In the genomic region with DNA sequence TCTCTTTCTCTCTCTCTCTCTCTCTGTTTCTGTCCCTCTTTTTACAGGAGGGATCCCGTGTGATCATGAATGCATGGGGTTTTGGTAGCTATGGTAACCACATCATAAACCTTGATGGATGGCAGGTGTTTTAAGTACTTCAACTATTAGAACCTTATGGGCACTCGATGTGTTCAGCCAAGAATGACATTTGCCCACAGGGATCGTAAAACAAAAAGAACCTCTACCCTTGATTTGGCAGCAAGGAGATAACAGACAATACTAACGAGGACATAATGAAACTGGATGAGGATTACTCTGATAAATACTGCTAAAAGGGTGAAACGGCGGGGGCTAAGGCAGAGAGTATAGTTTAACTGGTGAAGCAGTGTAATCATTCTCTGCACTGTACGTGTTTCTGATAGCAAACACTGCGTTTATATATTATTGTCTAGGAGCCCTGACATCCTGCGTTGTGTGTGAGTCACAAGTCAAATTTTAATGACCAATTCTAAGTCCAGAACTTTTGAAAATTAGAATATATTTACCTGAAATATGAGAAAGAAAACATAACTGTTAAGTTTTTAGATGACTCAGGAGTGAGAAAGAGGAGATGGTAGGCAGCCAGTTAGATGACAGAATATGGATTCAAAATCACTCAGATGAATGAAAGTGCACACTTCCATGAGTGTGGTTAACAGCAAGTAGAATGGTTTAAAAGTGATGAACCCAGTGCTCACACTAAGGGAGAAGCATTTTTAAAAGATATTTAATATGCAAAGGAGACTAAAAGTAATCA, we compare ENCODE assay signal across 17 cellular contexts.
DNase-seq lines count a peak whose midpoint lies in the region; ATAC-seq, FAIRE-seq and TF ChIP-seq lines count a peak whose summit lies in the region.
"Had no signal": no experiment of that assay in that cellular context is flagged by ENCODE, and none has a peak within 500 bp of the region (broad histone marks: within the 10 kb centered on the region; RNA-seq: fewer than 3 reads in every experiment).

No MANE protein-coding gene starts in this region.

- intact Hi-C loops in A673 (cut with micrococcal nuclease; ENCODE audit: unreplicated experiment) (no loop called here), adrenal gland (cut with DNase I) (no loop called here), stomach (cut with DNase I; ENCODE audit: low total_unique reads) (no loop called here)

- no peak for TF ChIP-seq POLR2A in A549 (IDR thresholded peaks at IDR 0.05; ENCODE audit: low read length)
- TF ChIP-seq POLR2A in adrenal gland (IDR thresholded peaks at IDR 0.05) = no peak
- no peak for TF ChIP-seq POLR2A in stomach (IDR thresholded peaks at IDR 0.05)

- POLR2A ChIA-PET in A549 (lab: Yijun Ruan, JAX) (no interaction called here), A673 (lab: Charles Lee; ENCODE audit: low non-redundant PET) (interaction anchor here (0.7 kb wide), 1 partner anchor 1407 kb away, joined by 4 read pairs; no protein-coding TSS in a partner anchor)

- no peak overlapping the region for H3K4me3 ChIP-seq in A549
- no peak overlapping the region for H3K4me3 ChIP-seq in A673 (ENCODE audit: low read depth, low read length, poor library complexity, severe bottlenecking)
- H3K4me3 ChIP-seq in adrenal gland = no peak overlapping the region
- no peak overlapping the region for H3K4me3 ChIP-seq in stomach
- H3K4me3 ChIP-seq: gastroesophageal sphincter, suprapubic skin had no signal

- H3K27me3 ChIP-seq in A673 (replicated peaks; ENCODE audit: insufficient read depth, low read depth, low read length, poor library complexity) (no peaks in the 10 kb centered on the region), adrenal gland (no peaks in the 10 kb centered on the region), stomach (no peaks in the 10 kb centered on the region)
- H3K27me3 ChIP-seq: gastroesophageal sphincter, suprapubic skin had no signal

- CTCF ChIA-PET in A549 (lab: Yijun Ruan, JAX) (no interaction called here), A673 (lab: Charles Lee) (no interaction called here)

- H3K9me3 ChIP-seq in A549 (no peaks in the 10 kb centered on the region), A673 (ENCODE audit: low read depth, low read length, poor library complexity, severe bottlenecking) (no peaks in the 10 kb centered on the region), adrenal gland (replicated peaks in 1 of 3) (no peaks in the 10 kb centered on the region), stomach (no peaks in the 10 kb centered on the region)
- H3K9me3 ChIP-seq: gastroesophageal sphincter, suprapubic skin had no signal

- H3K27ac ChIP-seq in A549 = no peak overlapping the region
- no peak overlapping the region for H3K27ac ChIP-seq in A673 (ENCODE audit: low read depth, low read length, poor library complexity, severe bottlenecking)
- no peak overlapping the region for H3K27ac ChIP-seq in adrenal gland
- H3K27ac ChIP-seq in stomach = no peak overlapping the region
- H3K27ac ChIP-seq: gastroesophageal sphincter, suprapubic skin had no signal

- no TSS peak for BruUV-seq in A673 (replicated peaks; lab: Mats Ljungman, UMichigan)

- no peak for ATAC-seq in A549
- ATAC-seq: activated T-cell treated with anti-CD3 and anti-CD28 coated beads, Interleukin-2, amount 50 U/mL, for 72 hours; CD8-positive, alpha-beta T cell; gastroesophageal sphincter had no signal

- H3K36me3 ChIP-seq in A673 (ENCODE audit: insufficient read depth, low read length, poor library complexity, severe bottlenecking) (no peaks in the 10 kb centered on the region), adrenal gland (replicated peaks in 1 of 2) (no peaks in the 10 kb centered on the region), stomach (no peaks in the 10 kb centered on the region)
- H3K36me3 ChIP-seq: gastroesophageal sphincter, suprapubic skin had no signal

- no peaks in the 10 kb centered on the region for H3K4me1 ChIP-seq in A549
- no peaks in the 10 kb centered on the region for H3K4me1 ChIP-seq in A673 (ENCODE audit: insufficient read depth, low read length, poor library complexity, severe bottlenecking)
- H3K4me1 ChIP-seq in adrenal gland (replicated peaks in 1 of 2) = no peaks in the 10 kb centered on the region
- no peaks in the 10 kb centered on the region for H3K4me1 ChIP-seq in stomach
- H3K4me1 ChIP-seq: gastroesophageal sphincter, suprapubic skin had no signal

- TF ChIP-seq CTCF in A549 (IDR thresholded peaks at IDR 0.05) = no peak
- no peak for TF ChIP-seq CTCF in A673 (conservative IDR thresholded peaks at IDR 0.05; ENCODE audit: low read depth, low read length)
- no peak for TF ChIP-seq CTCF in adrenal gland (IDR thresholded peaks at IDR 0.05)
- TF ChIP-seq CTCF in stomach (IDR thresholded peaks at IDR 0.05) = no peak

- TF ChIP-seq RAD21 in A549 (conservative IDR thresholded peaks at IDR 0.05 in 1 of 2, IDR thresholded peaks at IDR 0.05 in 1 of 2) = no peak

- 30% methylated on average over 9 of the region's 9 CpGs for WGBS in A549 (ENCODE audit: missing lambda C conversion rate)
- whole genome bisulfite sequencing in adrenal gland, 4 donors = 59 to 63% (median 60%) methylated on average over 9 of the region's 9 CpGs
- WGBS in stomach, 5 donors = 36 to 50% (median 43%) methylated on average over 9 of the region's 9 CpGs

- FAIRE-seq in A549 (lab: Jason Lieb, UNC) = no peak
- FAIRE-seq: GM18507 had no signal

- 0 out of 3 replicates have a peak overlapping the region, but pooled peaks have one; percentile 4 for H3K4me2 ChIP-seq in A549

- TF ChIP-seq EP300 in A549 (IDR thresholded peaks at IDR 0.05) (no peak), stomach (IDR thresholded peaks at IDR 0.05) (no peak)

- DNase-seq in A549 (ENCODE audit: low read depth in 1 of 2, low spot score in 1 of 2) = no peak
- peak; percentile 49 for DNase-seq in HT1080 (ENCODE audit: low read depth)
- peak; percentile 9 for DNase-seq in NCI-H2171 (lab: John Stamatoyannopoulos, UW)
- peak; percentile 48 for DNase-seq in SK-N-DZ (ENCODE audit: low spot score)
- DNase-seq in GF-D8 (lab: John Stamatoyannopoulos, UW) = no peak
- no peak for DNase-seq in A673 (ENCODE audit: low spot score)
- DNase-seq in adrenal gland = no peak
- DNase-seq in stomach = no peak
- DNase-seq: ACHN; activated CD4-positive, alpha-beta T cell treated with anti-CD3 and anti-CD28 coated beads, Interleukin-2, amount 50 U/mL, for 4 hours; activated T-cell treated with anti-CD3 and anti-CD28 coated beads, Interleukin-2, amount 50 U/mL, for 72 hours; CD8-positive, alpha-beta T cell; NCI-H526 treated with DMSO at 0.1 percent for 48 hours; stimulated activated CD4-positive, alpha-beta T cell treated with anti-CD3 and anti-CD28 coated beads, Interleukin-1b, Interleukin-23, amount 100 ng/mL, for 48 hours had no signal

TF ChIP-seq in A549, 52 proteins besides CTCF, POLR2A, EP300 and RAD21:
- no peak for TF ChIP-seq HDAC2 (IDR thresholded peaks at IDR 0.05)
- TF ChIP-seq, protein P1, sequence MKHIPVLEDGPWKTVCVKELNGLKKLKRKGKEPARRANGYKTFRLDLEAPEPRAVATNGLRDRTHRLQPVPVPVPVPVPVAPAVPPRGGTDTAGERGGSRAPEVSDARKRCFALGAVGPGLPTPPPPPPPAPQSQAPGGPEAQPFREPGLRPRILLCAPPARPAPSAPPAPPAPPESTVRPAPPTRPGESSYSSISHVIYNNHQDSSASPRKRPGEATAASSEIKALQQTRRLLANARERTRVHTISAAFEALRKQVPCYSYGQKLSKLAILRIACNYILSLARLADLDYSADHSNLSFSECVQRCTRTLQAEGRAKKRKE (CRISPR knock-in tag; IDR thresholded peaks at IDR 0.05; ENCODE audit: low read depth) = no peak
- no peak for TF ChIP-seq RCOR1 (IDR thresholded peaks at IDR 0.05; ENCODE audit: low read depth, low read length)
- TF ChIP-seq, protein P2, sequence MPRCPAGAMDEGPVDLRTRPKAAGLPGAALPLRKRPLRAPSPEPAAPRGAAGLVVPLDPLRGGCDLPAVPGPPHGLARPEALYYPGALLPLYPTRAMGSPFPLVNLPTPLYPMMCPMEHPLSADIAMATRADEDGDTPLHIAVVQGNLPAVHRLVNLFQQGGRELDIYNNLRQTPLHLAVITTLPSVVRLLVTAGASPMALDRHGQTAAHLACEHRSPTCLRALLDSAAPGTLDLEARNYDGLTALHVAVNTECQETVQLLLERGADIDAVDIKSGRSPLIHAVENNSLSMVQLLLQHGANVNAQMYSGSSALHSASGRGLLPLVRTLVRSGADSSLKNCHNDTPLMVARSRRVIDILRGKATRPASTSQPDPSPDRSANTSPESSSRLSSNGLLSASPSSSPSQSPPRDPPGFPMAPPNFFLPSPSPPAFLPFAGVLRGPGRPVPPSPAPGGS (IDR thresholded peaks at IDR 0.05) = no peak
- TF ChIP-seq CBX2 (IDR thresholded peaks at IDR 0.05; ENCODE audit: borderline replicate concordance, low read depth) = no peak
- no peak for TF ChIP-seq HOXB5 (CRISPR knock-in tag; IDR thresholded peaks at IDR 0.05)
- no peak for TF ChIP-seq CHD4 (IDR thresholded peaks at IDR 0.05; ENCODE audit: borderline replicate concordance)
- no peak for TF ChIP-seq ZSCAN20 (CRISPR knock-in tag; IDR thresholded peaks at IDR 0.05)
- no peak for TF ChIP-seq FOXS1 (CRISPR knock-in tag; IDR thresholded peaks at IDR 0.05)
- no peak for TF ChIP-seq NR3C1 (IDR thresholded peaks at IDR 0.05)
- no peak for TF ChIP-seq FOSB (CRISPR knock-in tag; IDR thresholded peaks at IDR 0.05)
- TF ChIP-seq PHF8 (IDR thresholded peaks at IDR 0.05; ENCODE audit: borderline replicate concordance, low read depth) = no peak

Comparison
In these comparisons a context has a peak if more than half of its experiments do, and no peak if none do; other contexts are left out.
1. DNase-seq: peak in HT1080 (single experiment), NCI-H2171 (single experiment) and SK-N-DZ (single experiment); none in A549 (0 of 2), GF-D8 (single experiment), A673 (single experiment), adrenal gland (0 of 7) and stomach (single experiment).